In genomic region chr4:15161439-15161838, GRCh38 we compare ENCODE assay signal across 18 cellular contexts.
DNase-seq lines count a peak whose midpoint lies in the region; ATAC-seq and TF ChIP-seq lines count a peak whose summit lies in the region.
"Had no signal": no experiment of that assay in that cellular context is flagged by ENCODE, and none has a peak within 500 bp of the region (broad histone marks: within the 10 kb centered on the region; RNA-seq: fewer than 3 reads in every experiment).

No MANE protein-coding gene starts in this region.

- ATAC-seq in stimulated activated naive CD8-positive, alpha-beta T cell treated with anti-CD3 and anti-CD28 coated beads, Interleukin-15, amount 100 ng/mL, for 72 hours: no peak
- ATAC-seq in GM18519 (IDR thresholded peaks at IDR 0.05; ENCODE audit: low FRiP score, unreplicated experiment): no peak
- ATAC-seq in GM19328 (IDR thresholded peaks at IDR 0.05; ENCODE audit: unreplicated experiment): no peak
- ATAC-seq: CD8-positive, alpha-beta T cell; HCT116; K562 had no signal

- peak overlapping the region; percentile 30 for H3K56ac ChIP-seq in mesendoderm (ENCODE audit: low read length)

- H2BK120ac ChIP-seq in mesendoderm (ENCODE audit: low read depth, low read length): peak overlapping the region; percentile 73

- H3K36me3 Mint-ChIP-seq in activated T-helper 2 cell treated with anti-CD3 and anti-CD28 coated beads, Interferon-gamma antibody, Interleukin-2, Interleukin-4, amounts not matched to agents 10 μg/mL and 5 μg/mL and 100 μg/mL, durations not matched to agents 14 hours and 24 hours and 36 hours (ENCODE audit: low read depth): no peaks in the 10 kb centered on the region
- H3K36me3 Mint-ChIP-seq: CD8-positive, alpha-beta T cell had no signal

- H2AK5ac ChIP-seq in mesendoderm (ENCODE audit: low read length): no peak overlapping the region

- H3K9me3 Mint-ChIP-seq in stimulated activated naive CD8-positive, alpha-beta T cell treated with anti-CD3 and anti-CD28 coated beads, Interleukin-15, amount 100 ng/mL, for 72 hours: peaks cover 0 to 10% of the 10 kb centered on the region in 2 donors
- H3K9me3 Mint-ChIP-seq in activated T-helper 2 cell treated with anti-CD3 and anti-CD28 coated beads, Interferon-gamma antibody, Interleukin-2, Interleukin-4, amounts not matched to agents 10 μg/mL and 5 μg/mL and 100 μg/mL, durations not matched to agents 14 hours and 24 hours and 36 hours: no peaks in the 10 kb centered on the region
- H3K9me3 Mint-ChIP-seq: CD8-positive, alpha-beta T cell had no signal

- no peaks in the 10 kb centered on the region for H3K36me3 ChIP-seq in A673 (ENCODE audit: insufficient read depth, low read length, poor library complexity, severe bottlenecking)
- H3K36me3 ChIP-seq in mesendoderm (ENCODE audit: control insufficient read depth, insufficient read depth, low read length): no peaks in the 10 kb centered on the region
- H3K36me3 ChIP-seq: BLaER1, SJCRH30 had no signal

- H4K8ac ChIP-seq in mesendoderm (ENCODE audit: low read depth, low read length): no peak overlapping the region

- no peak overlapping the region for H3K4me3 Mint-ChIP-seq in stimulated activated naive CD8-positive, alpha-beta T cell treated with anti-CD3 and anti-CD28 coated beads, Interleukin-15, amount 100 ng/mL, for 72 hours
- no peak overlapping the region for H3K4me3 Mint-ChIP-seq in activated T-helper 2 cell treated with anti-CD3 and anti-CD28 coated beads, Interferon-gamma antibody, Interleukin-2, Interleukin-4, amounts not matched to agents 10 μg/mL and 5 μg/mL and 100 μg/mL, durations not matched to agents 14 hours and 24 hours and 36 hours (ENCODE audit: low read depth)
- H3K4me3 Mint-ChIP-seq: CD8-positive, alpha-beta T cell had no signal

- no peak overlapping the region for H3K23ac ChIP-seq in mesendoderm (ENCODE audit: low read length)

- H2BK5ac ChIP-seq in mesendoderm (ENCODE audit: low read length): no peak overlapping the region

- H3K4me1 Mint-ChIP-seq in stimulated activated naive CD8-positive, alpha-beta T cell treated with anti-CD3 and anti-CD28 coated beads, Interleukin-15, amount 100 ng/mL, for 72 hours: no peaks in the 10 kb centered on the region
- H3K4me1 Mint-ChIP-seq in activated T-helper 2 cell treated with anti-CD3 and anti-CD28 coated beads, Interferon-gamma antibody, Interleukin-2, Interleukin-4, amounts not matched to agents 10 μg/mL and 5 μg/mL and 100 μg/mL, durations not matched to agents 14 hours and 24 hours and 36 hours (ENCODE audit: low read depth): peaks cover 2% of the 10 kb centered on the region

- peak overlapping the region; percentile 45 for H3K18ac ChIP-seq in mesendoderm (ENCODE audit: low read length)

- in situ Hi-C loops in astrocyte of the spinal cord (cut with HindIII; ENCODE audit: low sequenced_read_pairs): no loop called here

- H3K27me3 ChIP-seq in A673 (replicated peaks; ENCODE audit: insufficient read depth, low read depth, low read length, poor library complexity) (no peaks in the 10 kb centered on the region), mesendoderm (ENCODE audit: insufficient read depth, low read length, poor library complexity) (no peaks in the 10 kb centered on the region)
- H3K27me3 ChIP-seq: BLaER1, SJCRH30 had no signal

- peaks cover 23% of the 10 kb centered on the region for H3K27me3 Mint-ChIP-seq in stimulated activated naive CD8-positive, alpha-beta T cell treated with anti-CD3 and anti-CD28 coated beads, Interleukin-15, amount 100 ng/mL, for 72 hours
- peaks cover 11% of the 10 kb centered on the region for H3K27me3 Mint-ChIP-seq in activated T-helper 2 cell treated with anti-CD3 and anti-CD28 coated beads, Interferon-gamma antibody, Interleukin-2, Interleukin-4, amounts not matched to agents 10 μg/mL and 5 μg/mL and 100 μg/mL, durations not matched to agents 14 hours and 24 hours and 36 hours (ENCODE audit: low read depth)

- H3K4me3 ChIP-seq in A673 (ENCODE audit: low read depth, low read length, poor library complexity, severe bottlenecking) (no peak overlapping the region), astrocyte of the spinal cord (ENCODE audit: low read depth, low read length) (no peak overlapping the region), mesendoderm (ENCODE audit: low read length) (no peak overlapping the region)
- H3K4me3 ChIP-seq: BLaER1, K562, SJCRH30 had no signal

- H4K5ac ChIP-seq in mesendoderm (ENCODE audit: low read length): no peak overlapping the region

- DNase-seq in A673 (ENCODE audit: low spot score) (peak; percentile 59), LHCN-M2 (ENCODE audit: low read depth) (peak; percentile 30), astrocyte of the spinal cord (ENCODE audit: low read depth, low spot score) (peak; percentile 32), mesendoderm (no peak)
- DNase-seq in stimulated activated naive CD8-positive, alpha-beta T cell treated with anti-CD3 and anti-CD28 coated beads, Interleukin-15, amount 100 ng/mL, for 72 hours: no peak
- no peak for DNase-seq in activated T-helper 2 cell treated with anti-CD3 and anti-CD28 coated beads, Interferon-gamma antibody, Interleukin-2, Interleukin-4, amounts not matched to agents 10 μg/mL and 5 μg/mL and 100 μg/mL, durations not matched to agents 14 hours and 24 hours and 36 hours (ENCODE audit: low spot score)
- DNase-seq: CD8-positive, alpha-beta T cell; DMS79 treated with DMSO at 0.1 percent for 48 hours; NCI-H1105 treated with DMSO at 0.1 percent for 48 hours; NCI-H1694; NCI-H345; NCI-H526; SJCRH30 had no signal

- H3K4me1 ChIP-seq in A673 (ENCODE audit: insufficient read depth, low read length, poor library complexity, severe bottlenecking) (peaks cover 17% of the 10 kb centered on the region), mesendoderm (ENCODE audit: control insufficient read depth, low read depth, low read length) (peaks cover 8% of the 10 kb centered on the region)
- H3K4me1 ChIP-seq: BLaER1, SJCRH30 had no signal

- TF ChIP-seq CTCF in A673 (conservative IDR thresholded peaks at IDR 0.05; ENCODE audit: low read depth, low read length) (no peak), astrocyte of the spinal cord (IDR thresholded peaks at IDR 0.05; ENCODE audit: low read depth, low read length) (no peak)

- peak overlapping the region; percentile 70 for H3K4ac ChIP-seq in mesendoderm (ENCODE audit: low read depth, low read length)

- no peak overlapping the region for H3K27ac Mint-ChIP-seq in stimulated activated naive CD8-positive, alpha-beta T cell treated with anti-CD3 and anti-CD28 coated beads, Interleukin-15, amount 100 ng/mL, for 72 hours
- no peak overlapping the region for H3K27ac Mint-ChIP-seq in activated T-helper 2 cell treated with anti-CD3 and anti-CD28 coated beads, Interferon-gamma antibody, Interleukin-2, Interleukin-4, amounts not matched to agents 10 μg/mL and 5 μg/mL and 100 μg/mL, durations not matched to agents 14 hours and 24 hours and 36 hours
- H3K27ac Mint-ChIP-seq: CD8-positive, alpha-beta T cell had no signal

- no peak overlapping the region for H2BK15ac ChIP-seq in mesendoderm (replicated peaks; ENCODE audit: low read depth)

- WGBS in mesendoderm (ENCODE audit: extremely low coverage, insufficient coverage, low lambda C conversion rate): no CpG with 5 or more reads among the region's 1 CpG

- H3K9ac ChIP-seq in mesendoderm (ENCODE audit: low read length): no peak overlapping the region
- H3K9ac ChIP-seq: BLaER1 had no signal

- intact Hi-C loops in A673 (cut with micrococcal nuclease; ENCODE audit: unreplicated experiment): loop anchor here (5.0 kb wide), 3 partner anchors 104 to 1504 kb away; no protein-coding TSS in a partner anchor
- intact Hi-C loops in activated T-helper 2 cell treated with anti-CD3 and anti-CD28 coated beads, Interferon-gamma antibody, Interleukin-2, Interleukin-4, amounts not matched to agents 10 μg/mL and 5 μg/mL and 100 μg/mL, durations not matched to agents 14 hours and 24 hours and 36 hours (cut with micrococcal nuclease): loop anchor here (10.0 kb wide), 1 partner anchor 237 kb away; no protein-coding TSS in a partner anchor

- H3K27ac ChIP-seq in A673 (ENCODE audit: low read depth, low read length, poor library complexity, severe bottlenecking) (peak overlapping the region; percentile 52), mesendoderm (ENCODE audit: low read depth, low read length) (no peak overlapping the region)
- H3K27ac ChIP-seq: BLaER1, SJCRH30 had no signal

- H3K4me2 ChIP-seq in mesendoderm (ENCODE audit: low read length): no peak overlapping the region
- H3K4me2 ChIP-seq: BLaER1 had no signal

- POLR2A ChIA-PET in A673 (lab: Charles Lee; ENCODE audit: low non-redundant PET): no interaction called here

- no peaks in the 10 kb centered on the region for H3K79me1 ChIP-seq in mesendoderm (ENCODE audit: low read length)

- CTCF ChIA-PET in A673 (lab: Charles Lee): no interaction called here

- no TSS peak for BruUV-seq in A673 (replicated peaks; lab: Mats Ljungman, UMichigan)

- no peaks in the 10 kb centered on the region for H3K79me2 ChIP-seq in mesendoderm (ENCODE audit: control insufficient read depth, insufficient read depth, low read length)

- no peaks in the 10 kb centered on the region for H3K9me3 ChIP-seq in A673 (ENCODE audit: low read depth, low read length, poor library complexity, severe bottlenecking)
- H3K9me3 ChIP-seq: BLaER1, SJCRH30 had no signal

Comparison
In these comparisons a context has a peak if more than half of its experiments do, and no peak if none do; other contexts are left out.
1. DNase-seq: peak in A673 (single experiment), LHCN-M2 (single experiment) and astrocyte of the spinal cord (single experiment); none in mesendoderm (single experiment), stimulated activated naive CD8-positive, alpha-beta T cell treated with anti-CD3 and anti-CD28 coated beads, Interleukin-15, amount 100 ng/mL, for 72 hours (0 of 2) and activated T-helper 2 cell treated with anti-CD3 and anti-CD28 coated beads, Interferon-gamma antibody, Interleukin-2, Interleukin-4, amounts not matched to agents 10 μg/mL and 5 μg/mL and 100 μg/mL, durations not matched to agents 14 hours and 24 hours and 36 hours (single experiment).